8 cellular contexts compared by ENCODE assay signal in genomic region chr12:130761537-130762318, GRCh38. TPM values are rescaled to one million over a fixed set of nuclear protein-coding genes. Genes with fewer than 3 reads are reported as not detected.
DNase-seq lines count a peak whose midpoint lies in the region; ATAC-seq, FAIRE-seq and TF ChIP-seq lines count a peak whose summit lies in the region.

No MANE protein-coding gene starts in this region.

- ATAC-seq in GM18508 (IDR thresholded peaks at IDR 0.05; ENCODE audit: insufficient read depth, unreplicated experiment) (peak; percentile 33), HG02571 (IDR thresholded peaks at IDR 0.05; ENCODE audit: unreplicated experiment) (no peak)

- peaks cover 9% of the 10 kb centered on the region for H3K27me3 ChIP-seq in adrenal gland

- H3K4me3 ChIP-seq in AG10803 (ENCODE audit: low read length) (no peak overlapping the region), adrenal gland (no peak overlapping the region)

- FAIRE-seq in HTR-8/SVneo (lab: Jason Lieb, UNC): no peak

- H3K4me1 ChIP-seq in adrenal gland (replicated peaks in 1 of 2): no peaks in the 10 kb centered on the region

- WGBS in adrenal gland, 4 donors: 24 to 57% (median 31%) methylated on average over 8 to 29 of the region's 29 CpGs

- no peaks in the 10 kb centered on the region for H3K9me3 ChIP-seq in adrenal gland (replicated peaks in 1 of 3)

- intact Hi-C loops in adrenal gland (cut with DNase I): loop anchor here in 1 of 2 donors (5.0 kb wide), 1 partner anchor 56 kb away; no protein-coding TSS in a partner anchor

- H3K36me3 ChIP-seq in adrenal gland (replicated peaks in 1 of 2): no peaks in the 10 kb centered on the region

- no peak overlapping the region for H3K27ac ChIP-seq in adrenal gland

- TF ChIP-seq CTCF in AG10803 (conservative IDR thresholded peaks at IDR 0.05; ENCODE audit: low read length) (peak; percentile 65), adrenal gland (IDR thresholded peaks at IDR 0.05) (peak; percentile 20 to 69 (median 59))

- DNase-seq in AG10803 (ENCODE audit: low read depth) (peak; percentile 51), HTR-8/SVneo (ENCODE audit: insufficient read length, low spot score) (peak; percentile 62), SW 1271 (lab: John Stamatoyannopoulos, UW) (peak; percentile 10 to 35), adrenal gland (peak; percentile 53 to 84 (median 67)), hippocampal formation (lab: John Stamatoyannopoulos, UW) (peak; percentile 12 to 55)
- peak; percentile 60 for DNase-seq in stimulated activated CD4-positive, alpha-beta T cell treated with anti-CD3 and anti-CD28 coated beads, Interleukin-12 subunit alpha, Interleukin-12 subunit beta, amount 100 ng/mL, for 4 hours

- TF ChIP-seq POLR2A in adrenal gland (IDR thresholded peaks at IDR 0.05): no peak

RNA-seq across cellular contexts. Expression of gene RIMBP2, which starts 45.6 kb away (rescaled TPM):
- total RNA-seq in adrenal gland: 10 to 100 TPM in 2 of 8 donors, 1 to 10 TPM in 2, under 1 TPM in 2, not detected in 2; 0.18 to 23.9 (median 4.5) TPM
- 10 to 100 TPM in 2 of 3 donors, 1 to 10 TPM in 1; 2.8 to 15.7 (median 11.7) TPM for polyA plus RNA-seq in adrenal gland
